Comparison of ENCODE assay signal across 8 cellular contexts in the genomic region with DNA sequence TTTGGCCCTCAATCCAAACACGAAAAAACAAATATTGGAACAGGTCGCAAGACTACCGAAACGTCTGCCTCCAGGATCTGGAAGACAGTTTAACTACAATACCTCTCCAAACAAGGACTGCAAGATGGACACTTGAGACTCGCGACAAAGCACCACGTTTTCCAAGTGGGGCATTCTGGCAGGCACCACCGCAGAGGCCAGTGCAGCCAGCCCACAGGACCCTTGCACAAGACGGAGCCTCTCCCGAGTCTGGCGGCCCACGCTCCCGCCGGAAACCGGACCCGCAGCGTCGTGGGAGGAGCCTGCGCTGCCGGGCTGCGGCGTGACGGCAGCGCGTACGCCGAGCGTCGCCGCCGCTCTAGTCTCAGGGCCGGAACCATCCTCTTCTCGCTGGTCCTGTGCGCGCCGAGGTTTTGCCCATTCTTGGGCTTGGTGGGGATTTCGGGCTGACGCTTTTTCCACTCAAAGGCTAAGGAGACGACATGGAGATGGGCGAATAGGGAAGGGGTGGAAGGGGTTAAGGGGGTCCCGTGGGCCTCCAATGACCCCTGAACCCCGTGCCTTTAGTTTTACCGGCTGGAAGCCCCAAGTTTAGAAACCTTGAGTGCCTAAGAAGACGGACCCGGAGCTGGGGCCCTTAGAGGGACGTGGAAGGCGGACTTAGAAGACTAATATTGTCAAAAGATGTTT. TPM values are rescaled to one million over a fixed set of nuclear protein-coding genes. Genes with fewer than 3 reads are reported as not detected.
DNase-seq lines count a peak whose midpoint lies in the region; ATAC-seq, FAIRE-seq and TF ChIP-seq lines count a peak whose summit lies in the region.

ORC5 (minus strand) TSS at position 283 of the 690 bp plus-strand sequence; CDS start at position 174, 109 bp downstream.

- peaks cover 2% of the 10 kb centered on the region; the same call in 1 of the 2 replicates for H3K4me1 ChIP-seq in HUES6 (ENCODE audit: control insufficient read depth, insufficient read depth, low read length)
- peaks cover 14% of the 10 kb centered on the region for H3K4me1 ChIP-seq in PC-3 (ENCODE audit: insufficient read depth, low read length)
- peaks cover 0 to 14% of the 10 kb centered on the region in 2 donors for H3K4me1 ChIP-seq in muscle layer of duodenum (ENCODE audit: control insufficient read depth in 1 of 2, insufficient read depth in 2 of 2, low read length in 2 of 2)

- H3K27ac ChIP-seq in HUES6 (ENCODE audit: low read depth, low read length) (peak within 1 kb of the TSS; percentile 64; the same call in 1 of the 2 replicates), PC-3 (ENCODE audit: low read length) (peak within 1 kb of the TSS; percentile 19; the same call in 1 of the 2 replicates), muscle layer of duodenum (ENCODE audit: low read length) (peak within 1 kb of the TSS; percentile 84)

- peak within 1 kb of the TSS; percentile 96 for H3K4me2 ChIP-seq in PC-3 (ENCODE audit: low read length)

- H3K4me3 ChIP-seq in HUES6 (ENCODE audit: low read depth, low read length) (peak within 1 kb of the TSS; percentile 97), PC-3 (ENCODE audit: low read length) (peak within 1 kb of the TSS; percentile 99), muscle layer of duodenum (ENCODE audit: low read depth in 1 of 2, low read length in 2 of 2) (peak within 1 kb of the TSS; percentile 96 to 98)

- peak; percentile 77 for DNase-seq in D721Med (ENCODE audit: insufficient read length, low spot score)
- peak; percentile 81 for DNase-seq in PC-3
- DNase-seq in activated T-cell treated with anti-CD3 and anti-CD28 coated beads, Interleukin-2, amount 50 U/mL, for 1 hour: peak; percentile 77
- peak; percentile 44 to 74 for DNase-seq in stimulated activated CD8-positive, alpha-beta memory T cell treated with anti-CD3 and anti-CD28 coated beads, Interleukin-7, amount 100 ng/mL, for 4 hours (ENCODE audit: low read depth in 2 of 2)

- CTCF ChIA-PET in PC-3 (lab: Charles Lee): no interaction called here

- no peaks in the 10 kb centered on the region for H3K9me2 ChIP-seq in PC-3 (replicated peaks; ENCODE audit: low read length)

- intact Hi-C loops in PC-3 (cut with micrococcal nuclease): no loop called here

- BruUV-seq in PC-3 (replicated peaks; lab: Mats Ljungman, UMichigan): no TSS peak

- H3K27me3 ChIP-seq in HUES6 (ENCODE audit: control insufficient read depth, insufficient read depth, low read length): no peaks in the 10 kb centered on the region
- no peaks in the 10 kb centered on the region for H3K27me3 ChIP-seq in PC-3 (ENCODE audit: low read length)
- H3K27me3 ChIP-seq in muscle layer of duodenum (ENCODE audit: low read depth, low read length): no peaks in the 10 kb centered on the region

- TF ChIP-seq CTCF in D721Med (IDR thresholded peaks at IDR 0.05; ENCODE audit: insufficient read depth, missing control alignments) (no peak), PC-3 (conservative IDR thresholded peaks at IDR 0.05; ENCODE audit: low read depth, low read length) (no peak)

- no peaks in the 10 kb centered on the region for H3F3A ChIP-seq in PC-3 (ENCODE audit: low read length, unreplicated experiment)

- H3K9ac ChIP-seq in HUES6 (ENCODE audit: low read length) (peak within 1 kb of the TSS; percentile 96), PC-3 (ENCODE audit: low read length) (peak within 1 kb of the TSS; percentile 97)

- H3K79me2 ChIP-seq in PC-3 (ENCODE audit: low read length): peaks cover 39% of the 10 kb centered on the region

- H4K20me1 ChIP-seq in PC-3 (ENCODE audit: low read length): peaks cover 8% of the 10 kb centered on the region; the same call in 1 of the 2 replicates

- FAIRE-seq in D721Med (lab: Jason Lieb, UNC): no peak

- POLR2A ChIA-PET in PC-3 (lab: Charles Lee; ENCODE audit: unreplicated experiment): interaction anchor here (0.6 to 0.7 kb wide), 3 partner anchors 25 to 90 kb away, joined by 3 to 4 read pairs (median 4); no protein-coding TSS in a partner anchor

- H3K36me3 ChIP-seq in HUES6 (ENCODE audit: control insufficient read depth, insufficient read depth, low read length) (peaks cover 11% of the 10 kb centered on the region), PC-3 (ENCODE audit: low read depth, low read length) (0 out of 2 replicates have a peak, but pooled peaks cover 9% of the 10 kb centered on the region), muscle layer of duodenum (ENCODE audit: control insufficient read depth in 1 of 2, insufficient read depth in 2 of 2, low read length in 2 of 2) (peaks cover 9% of the 10 kb centered on the region in 2 donors)

- H2AFZ ChIP-seq in PC-3 (ENCODE audit: low read length): peak within 1 kb of the TSS; percentile 91

- ATAC-seq in GM21423 (IDR thresholded peaks at IDR 0.05; ENCODE audit: unreplicated experiment) (peak; percentile 99), PC-3 (peak; percentile 98), esophagus mucosa (peak; percentile 100)

- H3K9me3 ChIP-seq in HUES6 (ENCODE audit: control insufficient read depth, insufficient read depth, low read depth, low read length) (peaks cover 6% of the 10 kb centered on the region), PC-3 (ENCODE audit: low read length) (no peaks in the 10 kb centered on the region), muscle layer of duodenum (ENCODE audit: control insufficient read depth in 1 of 2, low read length in 2 of 2) (no peaks in the 10 kb centered on the region)

RNA-seq across cellular contexts. Expression of gene ORC5, which starts in this region (rescaled TPM):
- total RNA-seq in PC-3 (2014; rRNA removed) (21.7 and 34.5 TPM in 2 replicates), esophagus mucosa (15.9 TPM)

Comparison
In these comparisons a context has a peak if more than half of its experiments do, and no peak if none do; other contexts are left out.
1. Peak in every context shown above with its lines: DNase-seq, ATAC-seq, H3K4me3 ChIP-seq and H3K27ac ChIP-seq.
2. H3K27ac ChIP-seq: peak in every context shown above with its lines; median percentile 84 in muscle layer of duodenum; 64 in HUES6; 19 in PC-3.